Comparison of ENCODE assay signal across 1 cellular context in the genomic region with DNA sequence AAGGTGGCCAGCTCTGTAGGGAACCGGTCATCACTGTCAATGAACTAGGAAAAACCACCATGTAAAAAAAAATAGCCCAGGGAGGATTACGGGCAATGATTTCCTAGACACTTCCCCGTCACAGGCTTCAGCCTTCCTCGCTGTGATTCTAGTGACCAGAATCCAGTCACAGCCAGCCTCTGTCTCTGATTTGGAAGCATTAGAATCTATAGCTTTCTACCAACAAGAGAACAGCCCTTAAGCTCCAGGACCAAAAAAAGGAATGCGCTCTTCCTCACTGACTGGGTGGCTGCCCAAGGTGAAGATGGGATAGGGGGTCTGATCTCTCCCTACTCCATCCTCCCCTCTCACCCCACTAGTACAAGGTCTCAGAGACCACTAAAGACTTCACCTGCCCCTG.
TF ChIP-seq lines count a peak whose summit lies in the region.

No MANE protein-coding gene starts in this region.

TF ChIP-seq in WTC11, 78 proteins besides CTCF, POLR2A, EP300 and RAD21:
- TF ChIP-seq, protein P1, sequence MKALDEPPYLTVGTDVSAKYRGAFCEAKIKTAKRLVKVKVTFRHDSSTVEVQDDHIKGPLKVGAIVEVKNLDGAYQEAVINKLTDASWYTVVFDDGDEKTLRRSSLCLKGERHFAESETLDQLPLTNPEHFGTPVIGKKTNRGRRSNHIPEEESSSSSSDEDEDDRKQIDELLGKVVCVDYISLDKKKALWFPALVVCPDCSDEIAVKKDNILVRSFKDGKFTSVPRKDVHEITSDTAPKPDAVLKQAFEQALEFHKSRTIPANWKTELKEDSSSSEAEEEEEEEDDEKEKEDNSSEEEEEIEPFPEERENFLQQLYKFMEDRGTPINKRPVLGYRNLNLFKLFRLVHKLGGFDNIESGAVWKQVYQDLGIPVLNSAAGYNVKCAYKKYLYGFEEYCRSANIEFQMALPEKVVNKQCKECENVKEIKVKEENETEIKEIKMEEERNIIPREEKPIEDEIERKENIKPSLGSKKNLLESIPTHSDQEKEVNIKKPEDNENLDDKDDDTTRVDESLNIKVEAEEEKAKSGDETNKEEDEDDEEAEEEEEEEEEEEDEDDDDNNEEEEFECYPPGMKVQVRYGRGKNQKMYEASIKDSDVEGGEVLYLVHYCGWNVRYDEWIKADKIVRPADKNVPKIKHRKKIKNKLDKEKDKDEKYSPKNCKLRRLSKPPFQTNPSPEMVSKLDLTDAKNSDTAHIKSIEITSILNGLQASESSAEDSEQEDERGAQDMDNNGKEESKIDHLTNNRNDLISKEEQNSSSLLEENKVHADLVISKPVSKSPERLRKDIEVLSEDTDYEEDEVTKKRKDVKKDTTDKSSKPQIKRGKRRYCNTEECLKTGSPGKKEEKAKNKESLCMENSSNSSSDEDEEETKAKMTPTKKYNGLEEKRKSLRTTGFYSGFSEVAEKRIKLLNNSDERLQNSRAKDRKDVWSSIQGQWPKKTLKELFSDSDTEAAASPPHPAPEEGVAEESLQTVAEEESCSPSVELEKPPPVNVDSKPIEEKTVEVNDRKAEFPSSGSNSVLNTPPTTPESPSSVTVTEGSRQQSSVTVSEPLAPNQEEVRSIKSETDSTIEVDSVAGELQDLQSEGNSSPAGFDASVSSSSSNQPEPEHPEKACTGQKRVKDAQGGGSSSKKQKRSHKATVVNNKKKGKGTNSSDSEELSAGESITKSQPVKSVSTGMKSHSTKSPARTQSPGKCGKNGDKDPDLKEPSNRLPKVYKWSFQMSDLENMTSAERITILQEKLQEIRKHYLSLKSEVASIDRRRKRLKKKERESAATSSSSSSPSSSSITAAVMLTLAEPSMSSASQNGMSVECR (CRISPR knock-in tag; IDR thresholded peaks at IDR 0.05; ENCODE audit: borderline replicate concordance): no peak
- TF ChIP-seq ETV6 (CRISPR knock-in tag; IDR thresholded peaks at IDR 0.05): no peak
- TF ChIP-seq NR2C2 (CRISPR knock-in tag; IDR thresholded peaks at IDR 0.05): no peak
- no peak for TF ChIP-seq MXD4 (CRISPR knock-in tag; IDR thresholded peaks at IDR 0.05; ENCODE audit: borderline replicate concordance)
- TF ChIP-seq, protein P2, sequence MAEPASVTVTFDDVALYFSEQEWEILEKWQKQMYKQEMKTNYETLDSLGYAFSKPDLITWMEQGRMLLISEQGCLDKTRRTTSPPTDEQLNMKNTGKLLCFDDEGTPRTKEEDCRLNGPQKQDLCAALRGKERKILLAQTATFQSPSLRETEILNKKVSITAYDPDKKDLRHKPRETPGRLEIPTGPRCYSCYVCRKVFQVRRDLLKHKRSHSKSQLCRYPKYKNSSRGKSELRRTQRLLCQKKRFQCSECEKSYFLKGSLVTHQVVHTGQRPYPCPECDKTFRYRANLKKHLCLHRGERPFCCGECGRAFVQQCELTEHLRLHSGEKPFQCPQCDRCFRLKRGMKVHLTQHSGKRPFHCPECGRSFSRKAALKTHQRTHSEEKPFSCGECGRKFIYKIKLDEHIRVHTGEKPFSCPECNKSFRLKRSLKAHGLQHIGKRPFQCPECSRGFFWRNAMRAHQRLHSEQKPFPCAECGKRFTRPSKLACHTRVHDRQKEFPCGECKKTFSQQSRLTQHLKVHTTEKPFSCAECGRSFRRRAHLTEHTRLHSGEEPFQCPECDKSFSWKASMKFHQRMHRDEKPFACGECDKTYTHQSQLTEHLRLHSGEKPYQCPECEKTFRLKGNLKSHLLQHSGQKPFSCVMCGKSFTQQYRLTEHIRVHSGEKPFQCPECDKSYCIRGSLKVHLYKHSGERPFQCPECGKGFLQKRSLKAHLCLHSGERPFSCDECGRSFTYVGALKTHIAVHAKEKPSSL (CRISPR knock-in tag; conservative IDR thresholded peaks at IDR 0.05): no peak
- TF ChIP-seq, protein P3, sequence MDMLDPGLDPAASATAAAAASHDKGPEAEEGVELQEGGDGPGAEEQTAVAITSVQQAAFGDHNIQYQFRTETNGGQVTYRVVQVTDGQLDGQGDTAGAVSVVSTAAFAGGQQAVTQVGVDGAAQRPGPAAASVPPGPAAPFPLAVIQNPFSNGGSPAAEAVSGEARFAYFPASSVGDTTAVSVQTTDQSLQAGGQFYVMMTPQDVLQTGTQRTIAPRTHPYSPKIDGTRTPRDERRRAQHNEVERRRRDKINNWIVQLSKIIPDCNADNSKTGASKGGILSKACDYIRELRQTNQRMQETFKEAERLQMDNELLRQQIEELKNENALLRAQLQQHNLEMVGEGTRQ (CRISPR knock-in tag; IDR thresholded peaks at IDR 0.05): no peak
- no peak for TF ChIP-seq ATF1 (CRISPR knock-in tag; IDR thresholded peaks at IDR 0.05)
- TF ChIP-seq ZNF671 (CRISPR knock-in tag; IDR thresholded peaks at IDR 0.05): no peak
- TF ChIP-seq, protein P4, sequence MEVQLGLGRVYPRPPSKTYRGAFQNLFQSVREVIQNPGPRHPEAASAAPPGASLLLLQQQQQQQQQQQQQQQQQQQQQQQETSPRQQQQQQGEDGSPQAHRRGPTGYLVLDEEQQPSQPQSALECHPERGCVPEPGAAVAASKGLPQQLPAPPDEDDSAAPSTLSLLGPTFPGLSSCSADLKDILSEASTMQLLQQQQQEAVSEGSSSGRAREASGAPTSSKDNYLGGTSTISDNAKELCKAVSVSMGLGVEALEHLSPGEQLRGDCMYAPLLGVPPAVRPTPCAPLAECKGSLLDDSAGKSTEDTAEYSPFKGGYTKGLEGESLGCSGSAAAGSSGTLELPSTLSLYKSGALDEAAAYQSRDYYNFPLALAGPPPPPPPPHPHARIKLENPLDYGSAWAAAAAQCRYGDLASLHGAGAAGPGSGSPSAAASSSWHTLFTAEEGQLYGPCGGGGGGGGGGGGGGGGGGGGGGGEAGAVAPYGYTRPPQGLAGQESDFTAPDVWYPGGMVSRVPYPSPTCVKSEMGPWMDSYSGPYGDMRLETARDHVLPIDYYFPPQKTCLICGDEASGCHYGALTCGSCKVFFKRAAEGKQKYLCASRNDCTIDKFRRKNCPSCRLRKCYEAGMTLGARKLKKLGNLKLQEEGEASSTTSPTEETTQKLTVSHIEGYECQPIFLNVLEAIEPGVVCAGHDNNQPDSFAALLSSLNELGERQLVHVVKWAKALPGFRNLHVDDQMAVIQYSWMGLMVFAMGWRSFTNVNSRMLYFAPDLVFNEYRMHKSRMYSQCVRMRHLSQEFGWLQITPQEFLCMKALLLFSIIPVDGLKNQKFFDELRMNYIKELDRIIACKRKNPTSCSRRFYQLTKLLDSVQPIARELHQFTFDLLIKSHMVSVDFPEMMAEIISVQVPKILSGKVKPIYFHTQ (CRISPR knock-in tag; IDR thresholded peaks at IDR 0.05): no peak
- no peak for TF ChIP-seq ZNF138 (CRISPR knock-in tag; conservative IDR thresholded peaks at IDR 0.05)
- TF ChIP-seq, protein P5, sequence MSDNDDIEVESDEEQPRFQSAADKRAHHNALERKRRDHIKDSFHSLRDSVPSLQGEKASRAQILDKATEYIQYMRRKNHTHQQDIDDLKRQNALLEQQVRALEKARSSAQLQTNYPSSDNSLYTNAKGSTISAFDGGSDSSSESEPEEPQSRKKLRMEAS (CRISPR knock-in tag; IDR thresholded peaks at IDR 0.05): no peak
- no peak for TF ChIP-seq CBFB (CRISPR knock-in tag; IDR thresholded peaks at IDR 0.05; ENCODE audit: low read depth)
TF ChIP-seq in WTC11: peak in this region for 0.
